Comparison of ENCODE assay signal across 1 cellular context in the genomic region with DNA sequence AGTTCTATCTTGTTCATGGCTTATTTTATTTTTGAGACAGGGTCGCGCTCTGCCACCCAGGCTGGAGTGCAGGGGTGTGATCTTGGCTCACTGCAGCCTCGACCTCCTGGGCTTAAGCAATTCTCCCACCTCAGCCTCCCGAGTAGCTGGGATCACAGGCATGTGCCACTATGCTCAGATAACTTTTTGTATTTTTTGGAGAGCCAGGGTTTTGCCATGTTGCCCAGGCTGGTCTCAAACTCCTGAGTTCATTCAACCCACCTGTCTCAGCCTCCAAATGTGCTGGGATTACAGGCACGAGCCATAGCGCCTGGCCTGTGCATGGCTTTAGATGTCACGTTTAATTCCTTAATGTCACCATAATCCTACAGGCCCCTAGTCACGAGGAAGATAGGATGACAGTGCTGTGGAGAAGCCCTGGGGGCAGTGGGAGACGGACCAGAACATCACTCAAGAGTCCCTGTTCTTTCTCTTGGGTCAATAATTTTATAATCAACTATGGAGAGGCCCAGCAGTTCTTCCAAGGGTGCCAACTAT.
TF ChIP-seq lines count a peak whose summit lies in the region.

No MANE protein-coding gene starts in this region.

TF ChIP-seq in HCT116, 20 proteins besides CTCF, POLR2A, EP300 and RAD21 (continued from another document):
- TF ChIP-seq REST (IDR thresholded peaks at IDR 0.05; ENCODE audit: low read depth): no peak
- TF ChIP-seq CBX3 (IDR thresholded peaks at IDR 0.05; ENCODE audit: low read depth): no peak
- TF ChIP-seq, protein P1, sequence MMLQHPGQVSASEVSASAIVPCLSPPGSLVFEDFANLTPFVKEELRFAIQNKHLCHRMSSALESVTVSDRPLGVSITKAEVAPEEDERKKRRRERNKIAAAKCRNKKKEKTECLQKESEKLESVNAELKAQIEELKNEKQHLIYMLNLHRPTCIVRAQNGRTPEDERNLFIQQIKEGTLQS (IDR thresholded peaks at IDR 0.05): no peak
- no peak for TF ChIP-seq ELF1 (IDR thresholded peaks at IDR 0.05; ENCODE audit: borderline replicate concordance, low read depth)
- TF ChIP-seq EGR1 (IDR thresholded peaks at IDR 0.05; ENCODE audit: low read depth): no peak
- TF ChIP-seq TCF7L2 (IDR thresholded peaks at IDR 0.05; ENCODE audit: borderline replicate concordance, extremely low read depth, insufficient read depth, insufficient read length): no peak
TF ChIP-seq in HCT116: peak in this region for 0.
